Comparison of ENCODE assay signal across 1 cellular context in genomic region chr12:50241178-50241577, GRCh38.
TF ChIP-seq lines count a peak whose summit lies in the region.

No MANE protein-coding gene starts in this region.

TF ChIP-seq in HepG2, 621 proteins besides CTCF, POLR2A, EP300 and RAD21 (continued from another document and continues in another):
- no peak for TF ChIP-seq DZIP1 (CRISPR knock-in tag; IDR thresholded peaks at IDR 0.05)
- no peak for TF ChIP-seq ZNF691 (CRISPR knock-in tag; IDR thresholded peaks at IDR 0.05; ENCODE audit: borderline replicate concordance, low read depth)
- TF ChIP-seq BORCS8-MEF2B (CRISPR knock-in tag; IDR thresholded peaks at IDR 0.05), result no peak
- no peak for TF ChIP-seq ZNF552 (CRISPR knock-in tag; IDR thresholded peaks at IDR 0.05; ENCODE audit: borderline replicate concordance)
- TF ChIP-seq, protein P1, sequence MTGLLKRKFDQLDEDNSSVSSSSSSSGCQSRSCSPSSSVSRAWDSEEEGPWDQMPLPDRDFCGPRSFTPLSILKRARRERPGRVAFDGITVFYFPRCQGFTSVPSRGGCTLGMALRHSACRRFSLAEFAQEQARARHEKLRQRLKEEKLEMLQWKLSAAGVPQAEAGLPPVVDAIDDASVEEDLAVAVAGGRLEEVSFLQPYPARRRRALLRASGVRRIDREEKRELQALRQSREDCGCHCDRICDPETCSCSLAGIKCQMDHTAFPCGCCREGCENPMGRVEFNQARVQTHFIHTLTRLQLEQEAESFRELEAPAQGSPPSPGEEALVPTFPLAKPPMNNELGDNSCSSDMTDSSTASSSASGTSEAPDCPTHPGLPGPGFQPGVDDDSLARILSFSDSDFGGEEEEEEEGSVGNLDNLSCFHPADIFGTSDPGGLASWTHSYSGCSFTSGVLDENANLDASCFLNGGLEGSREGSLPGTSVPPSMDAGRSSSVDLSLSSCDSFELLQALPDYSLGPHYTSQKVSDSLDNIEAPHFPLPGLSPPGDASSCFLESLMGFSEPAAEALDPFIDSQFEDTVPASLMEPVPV (CRISPR knock-in tag; IDR thresholded peaks at IDR 0.05), result no peak
- TF ChIP-seq ZBTB46 (CRISPR knock-in tag; IDR thresholded peaks at IDR 0.05; ENCODE audit: borderline replicate concordance), result no peak
- TF ChIP-seq SMAD9 (CRISPR knock-in tag; IDR thresholded peaks at IDR 0.05), result no peak
- TF ChIP-seq ELF4 (CRISPR knock-in tag; IDR thresholded peaks at IDR 0.05; ENCODE audit: borderline replicate concordance), result no peak
- no peak for TF ChIP-seq MIER2 (CRISPR knock-in tag; IDR thresholded peaks at IDR 0.05)
- TF ChIP-seq NFE2L1 (CRISPR knock-in tag; IDR thresholded peaks at IDR 0.05; ENCODE audit: borderline replicate concordance), result no peak
- no peak for TF ChIP-seq GRHL1 (CRISPR knock-in tag; conservative IDR thresholded peaks at IDR 0.05)
- no peak for TF ChIP-seq ZFP1 (CRISPR knock-in tag; IDR thresholded peaks at IDR 0.05)
- peak; percentile 48; the same call in 1 of the 2 replicates for TF ChIP-seq SIX1 (CRISPR knock-in tag; IDR thresholded peaks at IDR 0.05; ENCODE audit: borderline replicate concordance)
- TF ChIP-seq HMG20B (CRISPR knock-in tag; conservative IDR thresholded peaks at IDR 0.05), result peak; percentile 61; the same call in 1 of the 2 replicates
- peak; percentile 86; the same call in 1 of the 2 replicates for TF ChIP-seq TBX3 (IDR thresholded peaks at IDR 0.05; ENCODE audit: borderline replicate concordance)
- no peak for TF ChIP-seq HES4 (CRISPR knock-in tag; IDR thresholded peaks at IDR 0.05; ENCODE audit: borderline replicate concordance)
- no peak for TF ChIP-seq HOXA5 (CRISPR knock-in tag; IDR thresholded peaks at IDR 0.05)
- no peak for TF ChIP-seq ZNF121 (CRISPR knock-in tag; IDR thresholded peaks at IDR 0.05)
- TF ChIP-seq, protein P2, sequence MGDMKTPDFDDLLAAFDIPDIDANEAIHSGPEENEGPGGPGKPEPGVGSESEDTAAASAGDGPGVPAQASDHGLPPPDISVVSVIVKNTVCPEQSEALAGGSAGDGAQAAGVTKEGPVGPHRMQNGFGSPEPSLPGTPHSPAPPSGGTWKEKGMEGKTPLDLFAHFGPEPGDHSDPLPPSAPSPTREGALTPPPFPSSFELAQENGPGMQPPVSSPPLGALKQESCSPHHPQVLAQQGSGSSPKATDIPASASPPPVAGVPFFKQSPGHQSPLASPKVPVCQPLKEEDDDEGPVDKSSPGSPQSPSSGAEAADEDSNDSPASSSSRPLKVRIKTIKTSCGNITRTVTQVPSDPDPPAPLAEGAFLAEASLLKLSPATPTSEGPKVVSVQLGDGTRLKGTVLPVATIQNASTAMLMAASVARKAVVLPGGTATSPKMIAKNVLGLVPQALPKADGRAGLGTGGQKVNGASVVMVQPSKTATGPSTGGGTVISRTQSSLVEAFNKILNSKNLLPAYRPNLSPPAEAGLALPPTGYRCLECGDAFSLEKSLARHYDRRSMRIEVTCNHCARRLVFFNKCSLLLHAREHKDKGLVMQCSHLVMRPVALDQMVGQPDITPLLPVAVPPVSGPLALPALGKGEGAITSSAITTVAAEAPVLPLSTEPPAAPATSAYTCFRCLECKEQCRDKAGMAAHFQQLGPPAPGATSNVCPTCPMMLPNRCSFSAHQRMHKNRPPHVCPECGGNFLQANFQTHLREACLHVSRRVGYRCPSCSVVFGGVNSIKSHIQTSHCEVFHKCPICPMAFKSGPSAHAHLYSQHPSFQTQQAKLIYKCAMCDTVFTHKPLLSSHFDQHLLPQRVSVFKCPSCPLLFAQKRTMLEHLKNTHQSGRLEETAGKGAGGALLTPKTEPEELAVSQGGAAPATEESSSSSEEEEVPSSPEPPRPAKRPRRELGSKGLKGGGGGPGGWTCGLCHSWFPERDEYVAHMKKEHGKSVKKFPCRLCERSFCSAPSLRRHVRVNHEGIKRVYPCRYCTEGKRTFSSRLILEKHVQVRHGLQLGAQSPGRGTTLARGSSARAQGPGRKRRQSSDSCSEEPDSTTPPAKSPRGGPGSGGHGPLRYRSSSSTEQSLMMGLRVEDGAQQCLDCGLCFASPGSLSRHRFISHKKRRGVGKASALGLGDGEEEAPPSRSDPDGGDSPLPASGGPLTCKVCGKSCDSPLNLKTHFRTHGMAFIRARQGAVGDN (CRISPR knock-in tag; IDR thresholded peaks at IDR 0.05), result no peak
- TF ChIP-seq, protein P3, sequence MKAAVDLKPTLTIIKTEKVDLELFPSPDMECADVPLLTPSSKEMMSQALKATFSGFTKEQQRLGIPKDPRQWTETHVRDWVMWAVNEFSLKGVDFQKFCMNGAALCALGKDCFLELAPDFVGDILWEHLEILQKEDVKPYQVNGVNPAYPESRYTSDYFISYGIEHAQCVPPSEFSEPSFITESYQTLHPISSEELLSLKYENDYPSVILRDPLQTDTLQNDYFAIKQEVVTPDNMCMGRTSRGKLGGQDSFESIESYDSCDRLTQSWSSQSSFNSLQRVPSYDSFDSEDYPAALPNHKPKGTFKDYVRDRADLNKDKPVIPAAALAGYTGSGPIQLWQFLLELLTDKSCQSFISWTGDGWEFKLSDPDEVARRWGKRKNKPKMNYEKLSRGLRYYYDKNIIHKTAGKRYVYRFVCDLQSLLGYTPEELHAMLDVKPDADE (CRISPR knock-in tag; IDR thresholded peaks at IDR 0.05), result no peak
- TF ChIP-seq SAP130 (CRISPR knock-in tag; IDR thresholded peaks at IDR 0.05; ENCODE audit: low read depth), result peak; percentile 49; the same call in 1 of the 2 replicates
- TF ChIP-seq KLF11 (CRISPR knock-in tag; IDR thresholded peaks at IDR 0.05), result no peak
- TF ChIP-seq TFDP2 (CRISPR knock-in tag; IDR thresholded peaks at IDR 0.05), result no peak
- no peak for TF ChIP-seq ZNF720 (CRISPR knock-in tag; IDR thresholded peaks at IDR 0.05)
- TF ChIP-seq MTF2 (CRISPR knock-in tag; IDR thresholded peaks at IDR 0.05; ENCODE audit: borderline replicate concordance), result no peak
- no peak for TF ChIP-seq ZSCAN21 (CRISPR knock-in tag; IDR thresholded peaks at IDR 0.05; ENCODE audit: borderline replicate concordance)
- no peak for TF ChIP-seq PITX1 (CRISPR knock-in tag; IDR thresholded peaks at IDR 0.05)
- TF ChIP-seq ZNF704 (CRISPR knock-in tag; IDR thresholded peaks at IDR 0.05; ENCODE audit: borderline replicate concordance), result no peak
- no peak for TF ChIP-seq DNMT1 (CRISPR knock-in tag; IDR thresholded peaks at IDR 0.05)
- TF ChIP-seq SETDB1 (CRISPR knock-in tag; IDR thresholded peaks at IDR 0.05; ENCODE audit: borderline replicate concordance), result no peak
- TF ChIP-seq HMG20A (CRISPR knock-in tag; IDR thresholded peaks at IDR 0.05; ENCODE audit: borderline replicate concordance), result peak; percentile 78; the same call in 1 of the 2 replicates
- no peak for TF ChIP-seq ZNF367 (CRISPR knock-in tag; IDR thresholded peaks at IDR 0.05; ENCODE audit: borderline replicate concordance)
- TF ChIP-seq ZNF839 (CRISPR knock-in tag; IDR thresholded peaks at IDR 0.05; ENCODE audit: borderline replicate concordance), result no peak
- TF ChIP-seq ZNF597 (CRISPR knock-in tag; IDR thresholded peaks at IDR 0.05), result no peak
- TF ChIP-seq, protein P4, sequence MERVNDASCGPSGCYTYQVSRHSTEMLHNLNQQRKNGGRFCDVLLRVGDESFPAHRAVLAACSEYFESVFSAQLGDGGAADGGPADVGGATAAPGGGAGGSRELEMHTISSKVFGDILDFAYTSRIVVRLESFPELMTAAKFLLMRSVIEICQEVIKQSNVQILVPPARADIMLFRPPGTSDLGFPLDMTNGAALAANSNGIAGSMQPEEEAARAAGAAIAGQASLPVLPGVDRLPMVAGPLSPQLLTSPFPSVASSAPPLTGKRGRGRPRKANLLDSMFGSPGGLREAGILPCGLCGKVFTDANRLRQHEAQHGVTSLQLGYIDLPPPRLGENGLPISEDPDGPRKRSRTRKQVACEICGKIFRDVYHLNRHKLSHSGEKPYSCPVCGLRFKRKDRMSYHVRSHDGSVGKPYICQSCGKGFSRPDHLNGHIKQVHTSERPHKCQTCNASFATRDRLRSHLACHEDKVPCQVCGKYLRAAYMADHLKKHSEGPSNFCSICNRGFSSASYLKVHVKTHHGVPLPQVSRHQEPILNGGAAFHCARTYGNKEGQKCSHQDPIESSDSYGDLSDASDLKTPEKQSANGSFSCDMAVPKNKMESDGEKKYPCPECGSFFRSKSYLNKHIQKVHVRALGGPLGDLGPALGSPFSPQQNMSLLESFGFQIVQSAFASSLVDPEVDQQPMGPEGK (CRISPR knock-in tag; IDR thresholded peaks at IDR 0.05), result no peak
- no peak for TF ChIP-seq BRCA1 (CRISPR knock-in tag; IDR thresholded peaks at IDR 0.05)
- no peak for TF ChIP-seq ZFP82 (CRISPR knock-in tag; IDR thresholded peaks at IDR 0.05; ENCODE audit: borderline replicate concordance)
- TF ChIP-seq CHD2 (IDR thresholded peaks at IDR 0.05; ENCODE audit: low read depth, low read length), result no peak
- TF ChIP-seq MZF1 (CRISPR knock-in tag; IDR thresholded peaks at IDR 0.05; ENCODE audit: borderline replicate concordance), result no peak
- TF ChIP-seq TMF1 (CRISPR knock-in tag; IDR thresholded peaks at IDR 0.05; ENCODE audit: low read depth), result no peak
- TF ChIP-seq SIN3A (IDR thresholded peaks at IDR 0.05; ENCODE audit: borderline replicate concordance, low read depth, low read length), result no peak
- TF ChIP-seq MTA1 (CRISPR knock-in tag; IDR thresholded peaks at IDR 0.05; ENCODE audit: borderline replicate concordance), result no peak
- no peak for TF ChIP-seq POGZ (CRISPR knock-in tag; IDR thresholded peaks at IDR 0.05)
- TF ChIP-seq MATR3 (CRISPR knock-in tag; IDR thresholded peaks at IDR 0.05), result no peak
- TF ChIP-seq EEA1 (CRISPR knock-in tag; IDR thresholded peaks at IDR 0.05; ENCODE audit: borderline replicate concordance), result no peak
